In genomic region chr5:129094087-129094923, GRCh38 we compare ENCODE assay signal across 8 cellular contexts. TPM values are rescaled to one million over a fixed set of nuclear protein-coding genes. Genes with fewer than 3 reads are reported as not detected.
DNase-seq lines count a peak whose midpoint lies in the region; ATAC-seq and TF ChIP-seq lines count a peak whose summit lies in the region.

Gene ISOC1 (plus strand): TSS chr5:129094749. CDS start chr5:129094767, 18 bp downstream.

- peak within 1 kb of the TSS; percentile 97 for H3K4me3 ChIP-seq in adipocyte (ENCODE audit: low read length)

- no peaks in the 10 kb centered on the region for H3K9me3 ChIP-seq in adipocyte (ENCODE audit: control insufficient read depth, low read length)

- H3K9ac ChIP-seq in adipocyte (ENCODE audit: low read length): peak within 1 kb of the TSS; percentile 96

- TF ChIP-seq CTCF in GM13976 (IDR thresholded peaks at IDR 0.05; ENCODE audit: borderline replicate concordance, control extremely low read depth, extremely low read depth, insufficient read depth, missing control alignments) (no peak), type B pancreatic cell (conservative IDR thresholded peaks at IDR 0.05) (peak; percentile 47)

- intact Hi-C loops in cardiac septum (cut with DNase I) (no loop called here), posterior cingulate gyrus (cut with DNase I) (loop anchor here (5.0 kb wide), 1 partner anchor 187 kb away; no protein-coding TSS in a partner anchor)

- peaks cover 26% of the 10 kb centered on the region for H3K4me1 ChIP-seq in adipocyte (ENCODE audit: control insufficient read depth, insufficient read depth, low read length)

- DNase-seq in GM13976 (ENCODE audit: low spot score) (peak; percentile 94), NCI-H1436 (lab: John Stamatoyannopoulos, UW) (peak; percentile 90), T follicular helper cell (ENCODE audit: low read depth) (peak; percentile 88), adipocyte (ENCODE audit: low read depth) (peak; percentile 97), cardiac septum (ENCODE audit: low spot score) (peak; percentile 96), posterior cingulate gyrus (peak; percentile 78 to 99 (median 86)), type B pancreatic cell (ENCODE audit: extremely low spot score, unreplicated experiment) (peak; percentile 96)

- H3K27me3 Mint-ChIP-seq in type B pancreatic cell: peaks cover 8% of the 10 kb centered on the region

- H3K4me3 Mint-ChIP-seq in type B pancreatic cell: peak within 1 kb of the TSS; percentile 92

- H3K27me3 ChIP-seq in adipocyte (replicated peaks; ENCODE audit: control insufficient read depth, insufficient read depth, low read length): no peaks in the 10 kb centered on the region

- no peaks in the 10 kb centered on the region for H3K36me3 ChIP-seq in adipocyte (ENCODE audit: control insufficient read depth, insufficient read depth, low read length, severe bottlenecking)

- H3K4me1 Mint-ChIP-seq in type B pancreatic cell (ENCODE audit: unreplicated experiment): peaks cover 26% of the 10 kb centered on the region

- peaks cover 3% of the 10 kb centered on the region for H3K36me3 Mint-ChIP-seq in type B pancreatic cell

- peak within 1 kb of the TSS; percentile 80 for H3K27ac Mint-ChIP-seq in type B pancreatic cell

- H3K9me3 Mint-ChIP-seq in type B pancreatic cell: no peaks in the 10 kb centered on the region

- in situ Hi-C loops in GM13976 (cut with MboI; ENCODE audit: low sequenced_read_pairs, unreplicated experiment): no loop called here

- peak; percentile 86 for ATAC-seq in HG02852 (IDR thresholded peaks at IDR 0.05; ENCODE audit: unreplicated experiment)

RNA-seq across cellular contexts. Expression of gene ISOC1, which starts in this region (rescaled TPM):
- 73.7 TPM for total RNA-seq in cardiac septum
- 26.3 and 30.0 TPM in 2 replicates for total RNA-seq in type B pancreatic cell (ENCODE audit: low replicate concordance)

Comparison
In these comparisons a context has a peak if more than half of its experiments do, and no peak if none do; other contexts are left out.
1. Peak in every context shown above with its lines: DNase-seq, ATAC-seq and H3K4me3 ChIP-seq.